1 cellular context compared by ENCODE assay signal in the genomic region with DNA sequence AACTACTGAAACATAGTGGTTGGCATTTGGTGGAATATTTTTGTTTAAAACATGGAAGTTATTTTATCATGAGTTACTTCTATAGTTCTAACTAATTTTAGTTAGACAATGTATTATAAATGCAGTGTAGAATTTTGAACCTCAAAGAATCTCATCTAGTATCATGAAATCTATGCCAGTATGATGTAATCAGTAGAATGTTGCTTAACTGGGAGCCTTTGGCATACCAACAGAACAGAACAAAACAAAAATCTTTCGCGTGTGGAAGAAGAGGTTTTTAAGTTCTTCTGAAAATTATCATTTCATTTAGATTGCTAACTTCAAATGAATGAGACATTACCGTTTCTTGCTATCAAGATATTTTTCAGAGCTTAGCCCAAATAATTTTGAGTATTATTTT.
TF ChIP-seq lines count a peak whose summit lies in the region.

No MANE protein-coding gene starts in this region.

TF ChIP-seq in HepG2, 621 proteins besides CTCF, POLR2A, EP300 and RAD21:
- TF ChIP-seq PATZ1 (CRISPR knock-in tag; IDR thresholded peaks at IDR 0.05) (no peak), REL (CRISPR knock-in tag; conservative IDR thresholded peaks at IDR 0.05) (no peak), ZNF547 (CRISPR knock-in tag; IDR thresholded peaks at IDR 0.05) (no peak), CEBPB (IDR thresholded peaks at IDR 0.05; ENCODE audit: borderline replicate concordance, low read depth, low read length) (peak; percentile 78), ISX (CRISPR knock-in tag; conservative IDR thresholded peaks at IDR 0.05) (no peak), ZBTB20 (CRISPR knock-in tag; IDR thresholded peaks at IDR 0.05; ENCODE audit: borderline replicate concordance, low read depth) (no peak)
- TF ChIP-seq, protein P1, sequence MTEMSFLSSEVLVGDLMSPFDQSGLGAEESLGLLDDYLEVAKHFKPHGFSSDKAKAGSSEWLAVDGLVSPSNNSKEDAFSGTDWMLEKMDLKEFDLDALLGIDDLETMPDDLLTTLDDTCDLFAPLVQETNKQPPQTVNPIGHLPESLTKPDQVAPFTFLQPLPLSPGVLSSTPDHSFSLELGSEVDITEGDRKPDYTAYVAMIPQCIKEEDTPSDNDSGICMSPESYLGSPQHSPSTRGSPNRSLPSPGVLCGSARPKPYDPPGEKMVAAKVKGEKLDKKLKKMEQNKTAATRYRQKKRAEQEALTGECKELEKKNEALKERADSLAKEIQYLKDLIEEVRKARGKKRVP (CRISPR knock-in tag; IDR thresholded peaks at IDR 0.05) = peak in 1 of 2 experiments; percentile 36; a peak in 1 of 4 replicates
TF ChIP-seq in HepG2: peak in this region for 2.
